ENCODE assay signal across 1 cellular context in the genomic region with DNA sequence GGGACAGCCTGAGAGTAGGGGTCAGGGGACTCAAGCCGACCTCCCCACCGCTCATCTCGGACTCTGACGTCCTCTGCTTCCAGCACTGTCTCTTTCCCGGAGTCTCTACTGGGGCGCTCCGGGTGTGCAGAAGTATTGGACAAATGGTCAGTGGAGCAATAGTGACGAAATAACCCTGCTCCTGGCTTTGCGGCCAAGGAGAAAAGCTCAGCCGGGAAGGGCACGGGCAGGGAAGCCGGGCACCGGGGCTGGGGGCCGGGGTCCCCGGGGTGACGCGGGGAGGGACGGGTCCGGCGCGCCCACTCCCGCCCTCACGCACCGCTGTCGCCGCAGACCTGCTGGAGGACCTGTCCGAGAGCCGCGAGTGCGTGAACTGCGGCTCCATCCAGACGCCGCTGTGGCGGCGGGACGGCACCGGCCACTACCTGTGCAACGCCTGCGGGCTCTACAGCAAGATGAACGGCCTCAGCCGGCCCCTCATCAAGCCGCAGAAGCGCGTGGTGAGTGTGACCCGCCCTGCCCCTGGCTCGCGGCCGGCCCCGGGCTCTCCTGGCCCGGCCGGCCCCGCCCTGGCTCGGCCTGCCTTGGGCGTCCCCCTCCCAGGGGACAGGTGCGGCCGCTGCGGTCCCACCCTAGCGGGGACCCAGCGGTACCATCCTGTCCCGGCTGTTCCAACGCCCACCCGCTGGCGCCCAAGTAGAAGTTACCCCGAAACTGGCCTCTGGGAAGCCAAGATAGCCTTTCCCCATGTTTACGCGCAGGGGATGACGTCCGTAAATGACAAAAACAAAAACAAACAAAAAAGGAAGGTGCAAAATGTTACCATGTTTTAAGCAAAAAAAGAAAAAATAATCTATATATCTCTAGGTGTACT.
TF ChIP-seq lines count a peak whose summit lies in the region.

No MANE protein-coding gene starts in this region.

TF ChIP-seq in SK-N-SH treated with all-trans-retinoic acid at 6 μM for 48 hours, 23 proteins besides CTCF, POLR2A, EP300 and RAD21 (continued from another document):
- TF ChIP-seq, protein P1, sequence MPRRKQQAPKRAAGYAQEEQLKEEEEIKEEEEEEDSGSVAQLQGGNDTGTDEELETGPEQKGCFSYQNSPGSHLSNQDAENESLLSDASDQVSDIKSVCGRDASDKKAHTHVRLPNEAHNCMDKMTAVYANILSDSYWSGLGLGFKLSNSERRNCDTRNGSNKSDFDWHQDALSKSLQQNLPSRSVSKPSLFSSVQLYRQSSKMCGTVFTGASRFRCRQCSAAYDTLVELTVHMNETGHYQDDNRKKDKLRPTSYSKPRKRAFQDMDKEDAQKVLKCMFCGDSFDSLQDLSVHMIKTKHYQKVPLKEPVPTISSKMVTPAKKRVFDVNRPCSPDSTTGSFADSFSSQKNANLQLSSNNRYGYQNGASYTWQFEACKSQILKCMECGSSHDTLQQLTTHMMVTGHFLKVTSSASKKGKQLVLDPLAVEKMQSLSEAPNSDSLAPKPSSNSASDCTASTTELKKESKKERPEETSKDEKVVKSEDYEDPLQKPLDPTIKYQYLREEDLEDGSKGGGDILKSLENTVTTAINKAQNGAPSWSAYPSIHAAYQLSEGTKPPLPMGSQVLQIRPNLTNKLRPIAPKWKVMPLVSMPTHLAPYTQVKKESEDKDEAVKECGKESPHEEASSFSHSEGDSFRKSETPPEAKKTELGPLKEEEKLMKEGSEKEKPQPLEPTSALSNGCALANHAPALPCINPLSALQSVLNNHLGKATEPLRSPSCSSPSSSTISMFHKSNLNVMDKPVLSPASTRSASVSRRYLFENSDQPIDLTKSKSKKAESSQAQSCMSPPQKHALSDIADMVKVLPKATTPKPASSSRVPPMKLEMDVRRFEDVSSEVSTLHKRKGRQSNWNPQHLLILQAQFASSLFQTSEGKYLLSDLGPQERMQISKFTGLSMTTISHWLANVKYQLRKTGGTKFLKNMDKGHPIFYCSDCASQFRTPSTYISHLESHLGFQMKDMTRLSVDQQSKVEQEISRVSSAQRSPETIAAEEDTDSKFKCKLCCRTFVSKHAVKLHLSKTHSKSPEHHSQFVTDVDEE (CRISPR knock-in tag; IDR thresholded peaks at IDR 0.05), result no peak
- TF ChIP-seq PPARA (CRISPR knock-in tag; IDR thresholded peaks at IDR 0.05; ENCODE audit: borderline replicate concordance), result no peak
- no peak for TF ChIP-seq ESRRG (CRISPR knock-in tag; IDR thresholded peaks at IDR 0.05)
- TF ChIP-seq GLIS3 (CRISPR knock-in tag; IDR thresholded peaks at IDR 0.05), result no peak
- TF ChIP-seq ISL1 (CRISPR knock-in tag; IDR thresholded peaks at IDR 0.05), result no peak
- TF ChIP-seq ZFP30 (CRISPR knock-in tag; IDR thresholded peaks at IDR 0.05), result no peak
- TF ChIP-seq CSDC2 (CRISPR knock-in tag; IDR thresholded peaks at IDR 0.05), result no peak
- no peak for TF ChIP-seq RARB (CRISPR knock-in tag; IDR thresholded peaks at IDR 0.05)
- TF ChIP-seq ZNF70 (CRISPR knock-in tag; IDR thresholded peaks at IDR 0.05), result no peak
